ENCODE assay signal across 11 cellular contexts in the genomic region with DNA sequence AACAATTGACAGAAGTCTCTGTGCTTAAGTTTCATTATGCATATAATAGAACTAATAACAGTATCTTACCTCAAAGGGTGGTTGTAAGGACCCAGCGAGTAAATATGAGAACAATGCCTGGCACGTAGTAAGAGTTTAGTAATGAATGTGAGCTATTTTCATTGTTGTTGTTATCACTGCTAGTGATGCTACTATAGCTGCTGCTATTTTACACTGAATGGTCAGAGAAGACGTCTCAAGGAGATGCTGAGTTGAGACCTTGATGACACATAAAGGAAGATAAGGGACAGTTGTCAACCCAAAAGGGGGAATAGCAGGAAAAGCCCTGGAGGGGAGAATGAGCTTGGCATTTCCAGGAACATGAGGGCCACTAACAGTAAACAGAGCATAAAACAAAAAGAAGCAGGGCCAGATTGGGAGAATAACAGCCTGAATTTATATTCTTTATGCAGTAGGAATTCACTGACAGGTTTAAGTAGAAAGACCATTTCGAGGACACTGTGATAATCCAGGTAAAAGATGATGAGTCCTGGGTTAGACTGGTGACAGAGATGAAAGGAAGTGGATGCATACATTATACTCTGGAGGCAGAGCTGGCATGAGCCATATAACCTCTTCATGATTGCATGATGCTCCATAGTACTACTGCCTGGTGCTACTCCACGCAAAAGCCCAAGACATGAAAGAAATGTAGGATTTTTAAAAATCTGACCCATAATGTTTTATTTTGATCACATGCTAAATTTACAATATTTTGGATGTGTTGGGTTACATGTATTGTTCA. TPM values are rescaled to one million over a fixed set of nuclear protein-coding genes. Genes with fewer than 3 reads are reported as not detected.
DNase-seq lines count a peak whose midpoint lies in the region; ATAC-seq, FAIRE-seq and TF ChIP-seq lines count a peak whose summit lies in the region.
"Had no signal": no experiment of that assay in that cellular context is flagged by ENCODE, and none has a peak within 500 bp of the region (broad histone marks: within the 10 kb centered on the region; RNA-seq: fewer than 3 reads in every experiment).

No MANE protein-coding gene starts in this region.

- H3K36me3 Mint-ChIP-seq in activated CD4-positive, alpha-beta memory T cell treated with anti-CD3 and anti-CD28 coated beads, Interleukin-2, amount 10 ng/mL, durations not matched to agents 7 days and 5 days (ENCODE audit: low read depth): peaks cover 2% of the 10 kb centered on the region
- no peaks in the 10 kb centered on the region for H3K36me3 Mint-ChIP-seq in immature natural killer cell

- DNase-seq in GM10266 (ENCODE audit: extremely low spot score) (peak; percentile 22), GM19239 (ENCODE audit: insufficient read length, low spot score) (no peak), superior temporal gyrus (ENCODE audit: extremely low spot score) (no peak), HuH-7.5 (ENCODE audit: low spot score) (no peak), KBM-7 (no peak), immature natural killer cell (no peak)
- DNase-seq in activated CD4-positive, alpha-beta memory T cell treated with anti-CD3 and anti-CD28 coated beads, Interleukin-2, amount 10 ng/mL, durations not matched to agents 7 days and 5 days: no peak
- DNase-seq: GOT3, PC-3 had no signal

- POLR2A ChIA-PET in activated CD4-positive, alpha-beta memory T cell treated with anti-CD3 and anti-CD28 coated beads, Interleukin-2, amount 10 ng/mL, durations not matched to agents 7 days and 5 days (lab: Charles Lee): interaction anchor here (1.9 kb wide), 1 partner anchor 23 kb away, joined by 10 read pairs; a partner anchor contains a TSS

- no peaks in the 10 kb centered on the region for H3K27me3 Mint-ChIP-seq in activated CD4-positive, alpha-beta memory T cell treated with anti-CD3 and anti-CD28 coated beads, Interleukin-2, amount 10 ng/mL, durations not matched to agents 7 days and 5 days
- H3K27me3 Mint-ChIP-seq in immature natural killer cell (ENCODE audit: low read depth in 3 of 3): peaks cover 0 to 2% (median 1%) of the 10 kb centered on the region in 3 donors

- FAIRE-seq in GM19239 (lab: Jason Lieb, UNC): peak; percentile 84
- FAIRE-seq: frontal cortex had no signal

- in situ Hi-C loops in KBM-7 (cut with MboI; ENCODE audit: low pct_unique_long_range_greater_than_20kb, low sequenced_read_pairs): no loop called here

- H3K4me3 Mint-ChIP-seq in activated CD4-positive, alpha-beta memory T cell treated with anti-CD3 and anti-CD28 coated beads, Interleukin-2, amount 10 ng/mL, durations not matched to agents 7 days and 5 days: no peak overlapping the region
- H3K4me3 Mint-ChIP-seq in immature natural killer cell: no peak overlapping the region

- no peak for TF ChIP-seq CTCF in GM10266 (IDR thresholded peaks at IDR 0.05; ENCODE audit: control insufficient read depth, insufficient read depth, low read depth, missing control alignments)

- H3K4me1 Mint-ChIP-seq in activated CD4-positive, alpha-beta memory T cell treated with anti-CD3 and anti-CD28 coated beads, Interleukin-2, amount 10 ng/mL, durations not matched to agents 7 days and 5 days: peaks cover 21% of the 10 kb centered on the region
- peaks cover 55 to 97% of the 10 kb centered on the region in 2 donors for H3K4me1 Mint-ChIP-seq in immature natural killer cell

- no peaks in the 10 kb centered on the region for H3K9me3 Mint-ChIP-seq in activated CD4-positive, alpha-beta memory T cell treated with anti-CD3 and anti-CD28 coated beads, Interleukin-2, amount 10 ng/mL, durations not matched to agents 7 days and 5 days
- H3K9me3 Mint-ChIP-seq in immature natural killer cell: no peaks in the 10 kb centered on the region

- peak; percentile 68 for ATAC-seq in HG02938 (IDR thresholded peaks at IDR 0.05; ENCODE audit: unreplicated experiment)
- ATAC-seq: PC-3 had no signal

- CTCF ChIA-PET in activated CD4-positive, alpha-beta memory T cell treated with anti-CD3 and anti-CD28 coated beads, Interleukin-2, amount 10 ng/mL, durations not matched to agents 7 days and 5 days (lab: Charles Lee): interaction anchor here (0.6 kb wide), 1 partner anchor 11 kb away, joined by 3 read pairs; no protein-coding TSS in a partner anchor

- peak overlapping the region; percentile 4 for H3K27ac Mint-ChIP-seq in activated CD4-positive, alpha-beta memory T cell treated with anti-CD3 and anti-CD28 coated beads, Interleukin-2, amount 10 ng/mL, durations not matched to agents 7 days and 5 days
- peak overlapping the region in 1 of 6 donors; percentile 79 for H3K27ac Mint-ChIP-seq in immature natural killer cell

RNA-seq across cellular contexts. Expression of a gene that starts 23.1 kb away (rescaled TPM):
- 10 to 100 TPM; 18.7 to 19.8 TPM for total RNA-seq in activated CD4-positive, alpha-beta memory T cell treated with anti-CD3 and anti-CD28 coated beads, Interleukin-2, amount 10 ng/mL, durations not matched to agents 7 days and 5 days
- polyA plus RNA-seq in immature natural killer cell: 10 to 100 TPM; 15.3 to 23.0 (median 18.1) TPM
